2 cellular contexts compared by ENCODE assay signal in the genomic region with DNA sequence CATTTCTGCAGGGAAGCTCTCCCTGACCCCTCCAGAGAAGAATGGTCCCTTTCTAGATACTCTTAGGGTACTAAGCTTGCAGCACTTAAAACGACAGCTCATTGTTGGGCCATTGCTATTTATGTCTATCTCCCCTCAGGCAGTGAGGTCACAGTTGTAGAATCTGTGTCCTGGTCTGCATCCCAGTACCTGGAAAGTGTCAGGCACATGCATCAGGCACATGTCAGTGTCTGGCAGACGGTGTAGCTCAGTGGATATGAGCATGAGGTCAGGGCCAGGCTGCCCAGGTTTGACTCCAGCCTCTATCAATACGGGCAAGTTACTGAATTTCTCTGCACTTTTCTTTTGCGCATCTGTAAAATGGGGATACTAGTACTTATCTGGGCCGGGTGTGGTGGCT.
A peak's percentile ranks its signal among the peaks of the same experiment; 100 is the strongest.
TF ChIP-seq lines count a peak whose summit lies in the region.

No MANE protein-coding gene starts in this region.

TF ChIP-seq in A549, 52 proteins besides CTCF, POLR2A, EP300 and RAD21:
- TF ChIP-seq ZNF302 (CRISPR knock-in tag; IDR thresholded peaks at IDR 0.05) (no peak), CHD2 (IDR thresholded peaks at IDR 0.05; ENCODE audit: low read length, partially characterized antibody) (no peak), JUN (IDR thresholded peaks at IDR 0.05) (no peak), PBX3 (IDR thresholded peaks at IDR 0.05) (no peak), RNF2 (IDR thresholded peaks at IDR 0.05; ENCODE audit: borderline replicate concordance, low read depth) (no peak), ZSCAN20 (CRISPR knock-in tag; IDR thresholded peaks at IDR 0.05) (no peak), JUNB (IDR thresholded peaks at IDR 0.05) (no peak), FOSL2 (IDR thresholded peaks at IDR 0.05) (no peak), FOSL2 (CRISPR knock-in tag; IDR thresholded peaks at IDR 0.05) (no peak), BHLHE40 (IDR thresholded peaks at IDR 0.05; ENCODE audit: low read depth, low read length) (no peak), GATA3 (IDR thresholded peaks at IDR 0.05; ENCODE audit: borderline replicate concordance) (no peak), HOXB5 (CRISPR knock-in tag; IDR thresholded peaks at IDR 0.05) (no peak), TFCP2L1 (CRISPR knock-in tag; IDR thresholded peaks at IDR 0.05) (no peak)
- TF ChIP-seq, protein P1, sequence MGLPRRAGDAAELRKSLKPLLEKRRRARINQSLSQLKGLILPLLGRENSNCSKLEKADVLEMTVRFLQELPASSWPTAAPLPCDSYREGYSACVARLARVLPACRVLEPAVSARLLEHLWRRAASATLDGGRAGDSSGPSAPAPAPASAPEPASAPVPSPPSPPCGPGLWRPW (IDR thresholded peaks at IDR 0.05): no peak

TF ChIP-seq in HepG2, 621 proteins besides CTCF, POLR2A, EP300 and RAD21:
- peak; percentile 49; the same call in 1 of the 2 replicates for TF ChIP-seq BCL6 (CRISPR knock-in tag; IDR thresholded peaks at IDR 0.05)
- TF ChIP-seq NCOA5 (CRISPR knock-in tag; IDR thresholded peaks at IDR 0.05): no peak
- TF ChIP-seq RARA (CRISPR knock-in tag; IDR thresholded peaks at IDR 0.05): peak; percentile 72
